In the genomic region with DNA sequence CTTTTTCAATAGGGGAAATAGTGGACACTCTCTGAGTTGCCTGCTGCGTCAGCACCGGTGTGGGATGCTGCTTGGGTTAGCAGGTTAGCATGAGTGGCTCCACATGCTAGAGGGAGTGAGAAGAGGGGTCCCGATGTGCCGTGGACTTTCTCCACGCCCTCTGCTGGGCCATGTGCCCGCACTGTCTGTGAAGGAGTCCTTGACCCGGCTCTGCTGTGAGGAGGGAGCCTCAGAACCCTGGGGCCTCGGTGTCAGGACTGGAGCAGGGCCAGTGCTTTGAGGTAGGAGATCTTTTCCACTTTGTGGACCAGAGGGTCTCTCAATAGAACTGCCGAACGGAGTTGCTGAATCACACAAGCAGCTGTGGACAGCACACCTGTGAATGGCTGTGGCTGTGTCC, we compare ENCODE assay signal across 38 cellular contexts. TPM values are rescaled to one million over a fixed set of nuclear protein-coding genes. Genes with fewer than 3 reads are reported as not detected.
"Had no signal": no experiment of that assay in that cellular context is flagged by ENCODE, and none has a peak within 500 bp of the region (broad histone marks: within the 10 kb centered on the region; RNA-seq: fewer than 3 reads in every experiment).

No MANE protein-coding gene starts in this region.

- FAIRE-seq: colon had no signal

- H3K27ac Mint-ChIP-seq: activated B cell treated with CpG ODN at 0.5 μM for 24 hours; activated CD4-positive, alpha-beta memory T cell treated with anti-CD3 and anti-CD28 coated beads for 36 hours; activated CD8-positive, alpha-beta memory T cell treated with anti-CD3 and anti-CD28 coated beads, Interleukin-2, amount 10 ng/mL, durations not matched to agents 7 days and 5 days; activated CD8-positive, alpha-beta T cell treated with anti-CD3 and anti-CD28 coated beads, Interleukin-2, amount 10 ng/mL, durations not matched to agents 7 days and 5 days; activated naive CD4-positive, alpha-beta T cell treated with anti-CD3 and anti-CD28 coated beads for 36 hours; activated naive CD4-positive, alpha-beta T cell treated with anti-CD3 and anti-CD28 coated beads, Interleukin-2, amount 50 U/mL, for 24 hours; activated naive CD8-positive, alpha-beta T cell treated with anti-CD3 and anti-CD28 coated beads for 36 hours; activated naive CD8-positive, alpha-beta T cell treated with anti-CD3 and anti-CD28 coated beads, Interleukin-2, amount 50 U/mL, for 24 hours; activated T-helper 1 cell treated with anti-CD3 and anti-CD28 coated beads, Interleukin-12 subunit alpha, Interleukin-12 subunit beta, Interleukin-2, Interleukin-4 antibody, amounts not matched to agents 30 ng/mL and 10 ng/mL and 1 ng/mL, durations not matched to agents 14 hours and 24 hours and 36 hours; activated T-helper 2 cell treated with anti-CD3 and anti-CD28 coated beads, Interferon-gamma antibody, Interleukin-2, Interleukin-4, amounts not matched to agents 10 μg/mL and 5 μg/mL and 100 μg/mL, durations not matched to agents 14 hours and 24 hours and 36 hours; effector memory CD8-positive, alpha-beta T cell; T-helper 17 cell; T-helper 2 cell treated with Interferon-gamma antibody and Interleukin-4, amounts not matched to agents 5 μg/mL and 100 μg/mL, for 36 hours had no signal

- H3K4me3 ChIP-seq: ascending aorta, breast epithelium, cardiac muscle cell, esophagus muscularis mucosa, gastrocnemius medialis, heart left ventricle had no signal

- H3K4me3 Mint-ChIP-seq: activated B cell treated with CpG ODN at 0.5 μM for 24 hours; activated CD4-positive, alpha-beta memory T cell treated with anti-CD3 and anti-CD28 coated beads for 36 hours; activated CD8-positive, alpha-beta memory T cell treated with anti-CD3 and anti-CD28 coated beads, Interleukin-2, amount 10 ng/mL, durations not matched to agents 7 days and 5 days; activated CD8-positive, alpha-beta T cell treated with anti-CD3 and anti-CD28 coated beads, Interleukin-2, amount 10 ng/mL, durations not matched to agents 7 days and 5 days; activated naive CD4-positive, alpha-beta T cell treated with anti-CD3 and anti-CD28 coated beads for 36 hours; activated naive CD4-positive, alpha-beta T cell treated with anti-CD3 and anti-CD28 coated beads, Interleukin-2, amount 50 U/mL, for 24 hours; activated naive CD8-positive, alpha-beta T cell treated with anti-CD3 and anti-CD28 coated beads for 36 hours; activated naive CD8-positive, alpha-beta T cell treated with anti-CD3 and anti-CD28 coated beads, Interleukin-2, amount 50 U/mL, for 24 hours; activated T-helper 1 cell treated with anti-CD3 and anti-CD28 coated beads, Interleukin-12 subunit alpha, Interleukin-12 subunit beta, Interleukin-2, Interleukin-4 antibody, amounts not matched to agents 30 ng/mL and 10 ng/mL and 1 ng/mL, durations not matched to agents 14 hours and 24 hours and 36 hours; brain; effector memory CD8-positive, alpha-beta T cell; T-helper 17 cell; T-helper 2 cell treated with Interferon-gamma antibody and Interleukin-4, amounts not matched to agents 5 μg/mL and 100 μg/mL, for 36 hours had no signal

- H3K36me3 Mint-ChIP-seq: activated CD8-positive, alpha-beta memory T cell treated with anti-CD3 and anti-CD28 coated beads, Interleukin-2, amount 10 ng/mL, durations not matched to agents 7 days and 5 days had no signal

- H3K9me3 Mint-ChIP-seq: activated B cell treated with CpG ODN at 0.5 μM for 24 hours; activated CD4-positive, alpha-beta memory T cell treated with anti-CD3 and anti-CD28 coated beads for 36 hours; activated naive CD4-positive, alpha-beta T cell treated with anti-CD3 and anti-CD28 coated beads for 36 hours; activated naive CD4-positive, alpha-beta T cell treated with anti-CD3 and anti-CD28 coated beads, Interleukin-2, amount 50 U/mL, for 24 hours; activated naive CD8-positive, alpha-beta T cell treated with anti-CD3 and anti-CD28 coated beads for 36 hours; activated naive CD8-positive, alpha-beta T cell treated with anti-CD3 and anti-CD28 coated beads, Interleukin-2, amount 50 U/mL, for 24 hours; activated T-helper 1 cell treated with anti-CD3 and anti-CD28 coated beads, Interleukin-12 subunit alpha, Interleukin-12 subunit beta, Interleukin-2, Interleukin-4 antibody, amounts not matched to agents 30 ng/mL and 10 ng/mL and 1 ng/mL, durations not matched to agents 14 hours and 24 hours and 36 hours; activated T-helper 2 cell treated with anti-CD3 and anti-CD28 coated beads, Interferon-gamma antibody, Interleukin-2, Interleukin-4, amounts not matched to agents 10 μg/mL and 5 μg/mL and 100 μg/mL, durations not matched to agents 14 hours and 24 hours and 36 hours; brain; effector memory CD8-positive, alpha-beta T cell; T-helper 2 cell treated with Interferon-gamma antibody and Interleukin-4, amounts not matched to agents 5 μg/mL and 100 μg/mL, for 36 hours had no signal

- DNase-seq: activated B cell treated with CpG ODN at 0.5 μM for 24 hours; activated CD4-positive, alpha-beta memory T cell treated with anti-CD3 and anti-CD28 coated beads for 36 hours; activated CD4-positive, alpha-beta T cell treated with anti-CD3 and anti-CD28 coated beads for 48 hours; activated CD4-positive, alpha-beta T cell treated with anti-CD3 and anti-CD28 coated beads, Interleukin-2, amount 50 U/mL, for 1 hour; activated CD8-positive, alpha-beta memory T cell treated with anti-CD3 and anti-CD28 coated beads, Interleukin-2, amount 10 ng/mL, durations not matched to agents 7 days and 5 days; activated CD8-positive, alpha-beta memory T cell treated with anti-CD3 and anti-CD28 coated beads, Interleukin-2, amount 50 U/mL, for 4 hours; activated CD8-positive, alpha-beta T cell treated with anti-CD3 and anti-CD28 coated beads, Interleukin-2, amount 10 ng/mL, durations not matched to agents 7 days and 5 days; activated effector memory CD4-positive, alpha-beta T cell treated with anti-CD3 and anti-CD28 coated beads, Interleukin-2, amount 50 U/mL, for 16 hours; activated naive CD4-positive, alpha-beta T cell treated with anti-CD3 and anti-CD28 coated beads for 36 hours; activated naive CD8-positive, alpha-beta T cell treated with anti-CD3 and anti-CD28 coated beads for 36 hours; activated naive CD8-positive, alpha-beta T cell treated with anti-CD3 and anti-CD28 coated beads, Interleukin-2, amount 50 U/mL, for 24 hours; activated T-cell treated with anti-CD3 and anti-CD28 coated beads, Interleukin-2, amount 50 U/mL, for 1 hour; activated T-cell treated with anti-CD3 and anti-CD28 coated beads, Interleukin-2, amount 50 U/mL, for 48 hours; central memory CD4-positive, alpha-beta T cell; cortex of kidney; dermis blood vessel endothelial cell; effector CD4-positive, alpha-beta T cell; effector memory CD8-positive, alpha-beta T cell; erythroblast; foreskin keratinocyte; gastrocnemius medialis; glutamatergic neuron; heart left ventricle; T-helper 1 cell; T-helper 17 cell; T1000; WERI-Rb-1 had no signal

- ATAC-seq: activated CD4-positive, CD25-positive, alpha-beta regulatory T cell treated with anti-CD3 and anti-CD28 coated beads, Interleukin-2, amount 50 U/mL, for 24 hours; activated CD8-positive, alpha-beta memory T cell treated with anti-CD3 and anti-CD28 coated beads, Interleukin-2, amount 10 ng/mL, durations not matched to agents 7 days and 5 days; activated CD8-positive, alpha-beta T cell treated with anti-CD3 and anti-CD28 coated beads, Interleukin-2, amount 10 ng/mL, durations not matched to agents 7 days and 5 days; activated naive CD8-positive, alpha-beta T cell treated with anti-CD3 and anti-CD28 coated beads, Interleukin-2, amount 50 U/mL, for 24 hours; effector memory CD8-positive, alpha-beta T cell; foreskin keratinocyte; gastrocnemius medialis; heart left ventricle; T-helper 17 cell had no signal

- H3K27ac ChIP-seq: ascending aorta, breast epithelium, cardiac muscle cell, esophagus muscularis mucosa, foreskin keratinocyte, gastrocnemius medialis, heart left ventricle, WERI-Rb-1 had no signal

- H3K27me3 Mint-ChIP-seq: activated CD4-positive, alpha-beta memory T cell treated with anti-CD3 and anti-CD28 coated beads for 36 hours; activated naive CD4-positive, alpha-beta T cell treated with anti-CD3 and anti-CD28 coated beads, Interleukin-2, amount 50 U/mL, for 24 hours had no signal

- H3K9me3 ChIP-seq: ascending aorta, breast epithelium, esophagus muscularis mucosa, gastrocnemius medialis, heart left ventricle had no signal

- H3K4me1 Mint-ChIP-seq: activated B cell treated with CpG ODN at 0.5 μM for 24 hours; activated naive CD4-positive, alpha-beta T cell treated with anti-CD3 and anti-CD28 coated beads, Interleukin-2, amount 50 U/mL, for 24 hours; brain; T-helper 17 cell had no signal

- H3K27me3 ChIP-seq: ascending aorta, breast epithelium, cardiac muscle cell, esophagus muscularis mucosa, foreskin keratinocyte, gastrocnemius medialis had no signal

- H3K4me1 ChIP-seq: ascending aorta, breast epithelium, foreskin keratinocyte, gastrocnemius medialis had no signal

RNA-seq across cellular contexts. Expression of gene CTTN, which starts 14.8 kb away (rescaled TPM):
- total RNA-seq: activated CD8-positive, alpha-beta T cell treated with anti-CD3 and anti-CD28 coated beads, Interleukin-2, amount 10 ng/mL, durations not matched to agents 7 days and 5 days had no signal
